In the genomic region with DNA sequence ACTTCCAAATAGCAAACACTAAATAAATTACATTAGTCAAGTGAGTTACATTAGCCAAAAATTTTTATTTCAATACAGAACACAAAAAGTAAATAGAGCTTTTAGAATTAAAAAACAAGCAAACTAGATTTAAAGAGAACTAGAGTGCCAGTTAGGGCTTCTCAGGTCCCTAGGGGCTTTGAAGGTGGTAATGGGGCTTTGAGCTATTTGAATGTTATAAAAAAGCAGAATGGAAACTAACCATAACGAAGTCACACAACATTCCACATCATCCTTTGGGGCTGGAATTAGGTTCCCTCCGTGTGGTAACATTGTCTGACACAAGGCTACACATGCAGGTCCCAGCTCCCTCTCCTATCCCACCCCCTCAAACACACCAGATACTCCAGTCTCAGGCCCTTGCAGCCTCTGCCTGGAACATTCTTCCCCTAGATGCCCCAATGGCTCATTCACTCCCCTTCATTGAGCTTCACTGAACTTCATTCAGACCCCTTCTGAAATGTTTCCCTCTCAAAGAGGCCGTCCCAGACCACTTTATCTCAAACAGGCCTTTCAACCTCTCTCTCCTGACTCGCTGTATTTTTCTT, we compare ENCODE assay signal across 1 cellular context.
TF ChIP-seq lines count a peak whose summit lies in the region.

No MANE protein-coding gene starts in this region.

TF ChIP-seq in GM12878, 131 proteins besides CTCF, POLR2A, EP300 and RAD21:
- TF ChIP-seq MEF2B (IDR thresholded peaks at IDR 0.05; ENCODE audit: partially characterized antibody, poor library complexity, severe bottlenecking) (peak; percentile 11), NR2C1 (IDR thresholded peaks at IDR 0.05) (no peak), HDAC2 (IDR thresholded peaks at IDR 0.05) (no peak)
- TF ChIP-seq, protein P1, sequence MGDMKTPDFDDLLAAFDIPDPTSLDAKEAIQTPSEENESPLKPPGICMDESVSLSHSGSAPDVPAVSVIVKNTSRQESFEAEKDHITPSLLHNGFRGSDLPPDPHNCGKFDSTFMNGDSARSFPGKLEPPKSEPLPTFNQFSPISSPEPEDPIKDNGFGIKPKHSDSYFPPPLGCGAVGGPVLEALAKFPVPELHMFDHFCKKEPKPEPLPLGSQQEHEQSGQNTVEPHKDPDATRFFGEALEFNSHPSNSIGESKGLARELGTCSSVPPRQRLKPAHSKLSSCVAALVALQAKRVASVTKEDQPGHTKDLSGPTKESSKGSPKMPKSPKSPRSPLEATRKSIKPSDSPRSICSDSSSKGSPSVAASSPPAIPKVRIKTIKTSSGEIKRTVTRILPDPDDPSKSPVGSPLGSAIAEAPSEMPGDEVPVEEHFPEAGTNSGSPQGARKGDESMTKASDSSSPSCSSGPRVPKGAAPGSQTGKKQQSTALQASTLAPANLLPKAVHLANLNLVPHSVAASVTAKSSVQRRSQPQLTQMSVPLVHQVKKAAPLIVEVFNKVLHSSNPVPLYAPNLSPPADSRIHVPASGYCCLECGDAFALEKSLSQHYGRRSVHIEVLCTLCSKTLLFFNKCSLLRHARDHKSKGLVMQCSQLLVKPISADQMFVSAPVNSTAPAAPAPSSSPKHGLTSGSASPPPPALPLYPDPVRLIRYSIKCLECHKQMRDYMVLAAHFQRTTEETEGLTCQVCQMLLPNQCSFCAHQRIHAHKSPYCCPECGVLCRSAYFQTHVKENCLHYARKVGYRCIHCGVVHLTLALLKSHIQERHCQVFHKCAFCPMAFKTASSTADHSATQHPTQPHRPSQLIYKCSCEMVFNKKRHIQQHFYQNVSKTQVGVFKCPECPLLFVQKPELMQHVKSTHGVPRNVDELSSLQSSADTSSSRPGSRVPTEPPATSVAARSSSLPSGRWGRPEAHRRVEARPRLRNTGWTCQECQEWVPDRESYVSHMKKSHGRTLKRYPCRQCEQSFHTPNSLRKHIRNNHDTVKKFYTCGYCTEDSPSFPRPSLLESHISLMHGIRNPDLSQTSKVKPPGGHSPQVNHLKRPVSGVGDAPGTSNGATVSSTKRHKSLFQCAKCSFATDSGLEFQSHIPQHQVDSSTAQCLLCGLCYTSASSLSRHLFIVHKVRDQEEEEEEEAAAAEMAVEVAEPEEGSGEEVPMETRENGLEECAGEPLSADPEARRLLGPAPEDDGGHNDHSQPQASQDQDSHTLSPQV (IDR thresholded peaks at IDR 0.05), result no peak
- TF ChIP-seq, protein P2, sequence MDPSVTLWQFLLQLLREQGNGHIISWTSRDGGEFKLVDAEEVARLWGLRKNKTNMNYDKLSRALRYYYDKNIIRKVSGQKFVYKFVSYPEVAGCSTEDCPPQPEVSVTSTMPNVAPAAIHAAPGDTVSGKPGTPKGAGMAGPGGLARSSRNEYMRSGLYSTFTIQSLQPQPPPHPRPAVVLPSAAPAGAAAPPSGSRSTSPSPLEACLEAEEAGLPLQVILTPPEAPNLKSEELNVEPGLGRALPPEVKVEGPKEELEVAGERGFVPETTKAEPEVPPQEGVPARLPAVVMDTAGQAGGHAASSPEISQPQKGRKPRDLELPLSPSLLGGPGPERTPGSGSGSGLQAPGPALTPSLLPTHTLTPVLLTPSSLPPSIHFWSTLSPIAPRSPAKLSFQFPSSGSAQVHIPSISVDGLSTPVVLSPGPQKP (IDR thresholded peaks at IDR 0.05; ENCODE audit: low read depth, low read length), result no peak
